10 cellular contexts compared by ENCODE assay signal in the genomic region with DNA sequence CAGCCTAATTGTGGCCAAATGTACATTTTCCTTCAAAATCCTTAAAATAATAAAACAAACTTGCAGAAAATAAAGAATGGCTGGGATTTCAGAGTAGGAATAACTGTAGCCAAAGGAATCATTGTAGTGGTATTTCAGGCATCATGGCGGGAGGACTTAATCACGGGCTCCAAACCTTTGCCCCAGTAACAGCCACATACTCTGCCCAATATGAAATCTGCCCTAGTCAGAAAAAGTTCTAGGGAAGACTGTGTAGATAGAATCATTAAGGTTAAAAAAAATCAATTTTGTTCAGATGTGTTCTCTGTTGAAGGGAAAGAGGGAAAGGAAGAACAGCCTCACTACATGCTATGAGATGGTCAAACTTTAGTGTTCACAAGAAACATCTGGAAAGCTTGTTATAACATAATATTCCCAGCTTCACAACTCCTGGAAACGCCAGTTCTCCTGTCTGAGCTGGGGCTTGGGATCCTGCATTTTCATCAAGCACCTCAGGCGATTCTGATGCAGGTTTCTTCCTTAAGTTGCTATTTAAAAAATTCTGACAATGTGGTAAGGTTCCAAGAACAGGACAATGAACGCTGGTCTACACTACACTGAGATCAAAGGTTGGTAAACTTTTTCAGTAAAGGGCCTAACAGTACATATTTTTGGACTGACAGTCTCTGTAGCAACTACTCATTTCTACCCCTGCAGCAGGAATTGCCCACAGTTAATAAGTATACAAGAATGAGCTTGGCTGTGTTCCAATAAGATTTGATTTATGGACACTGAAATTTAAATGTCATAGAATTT.
DNase-seq lines count a peak whose midpoint lies in the region; ATAC-seq, FAIRE-seq and TF ChIP-seq lines count a peak whose summit lies in the region.
"Had no signal": no experiment of that assay in that cellular context is flagged by ENCODE, and none has a peak within 500 bp of the region (broad histone marks: within the 10 kb centered on the region; RNA-seq: fewer than 3 reads in every experiment).

No MANE protein-coding gene starts in this region.

- peak overlapping the region; percentile 59 for H3K27ac ChIP-seq in VCaP
- H3K27ac ChIP-seq in keratinocyte (ENCODE audit: control insufficient read depth, insufficient read depth, low read length) = peak overlapping the region; percentile 19
- H3K27ac ChIP-seq: HL-60 had no signal

- peaks cover 21% of the 10 kb centered on the region for H3K4me1 Mint-ChIP-seq in activated T-cell treated with anti-CD3 and anti-CD28 coated beads, Interleukin-2, amount 50 U/mL, for 72 hours (ENCODE audit: low read depth)

- H3K4me1 ChIP-seq in keratinocyte (ENCODE audit: control insufficient read depth, extremely low read depth, insufficient read depth, low read length) = peaks cover 50% of the 10 kb centered on the region

- no peak overlapping the region for H3K4me3 ChIP-seq in keratinocyte (ENCODE audit: control insufficient read depth in 2 of 3, extremely low read depth in 1 of 3, insufficient read depth in 2 of 3, low read depth in 1 of 3, low read length in 3 of 3)

- peaks cover 0 to 6% of the 10 kb centered on the region in 2 donors for H3K36me3 Mint-ChIP-seq in activated T-cell treated with anti-CD3 and anti-CD28 coated beads, Interleukin-2, amount 50 U/mL, for 72 hours (ENCODE audit: insufficient read depth in 2 of 2)

- no peak for DNase-seq in activated T-cell treated with anti-CD3 and anti-CD28 coated beads, Interleukin-2, amount 50 U/mL, for 72 hours
- DNase-seq in activated T-cell treated with anti-CD3 and anti-CD28 coated beads, Interleukin-2, amount 50 U/mL, for 48 hours = no peak
- DNase-seq in keratinocyte (ENCODE audit: low read depth, low spot score) = no peak
- peak; percentile 47 for DNase-seq in urothelium cell line (ENCODE audit: low spot score)
- DNase-seq in activated gamma-delta T cell (lab: John Stamatoyannopoulos, UW) = no peak
- no peak for DNase-seq in GM19240 (ENCODE audit: insufficient read length, low spot score)
- no peak for DNase-seq in activated effector memory CD4-positive, alpha-beta T cell treated with anti-CD3 and anti-CD28 coated beads, Interleukin-2, amount 50 U/mL, for 16 hours
- DNase-seq: posterior cingulate gyrus had no signal

- H3K27ac Mint-ChIP-seq in activated T-cell treated with anti-CD3 and anti-CD28 coated beads, Interleukin-2, amount 50 U/mL, for 72 hours = peak overlapping the region; percentile 54

- H3K27me3 ChIP-seq in keratinocyte (ENCODE audit: control insufficient read depth, extremely low read depth, insufficient read depth, low read length) = no peaks in the 10 kb centered on the region

- H3K9me3 Mint-ChIP-seq in activated T-cell treated with anti-CD3 and anti-CD28 coated beads, Interleukin-2, amount 50 U/mL, for 72 hours = no peaks in the 10 kb centered on the region

- H2AFZ ChIP-seq in keratinocyte (ENCODE audit: control insufficient read depth, low read length) = no peak overlapping the region

- no peaks in the 10 kb centered on the region for H3K27me3 Mint-ChIP-seq in activated T-cell treated with anti-CD3 and anti-CD28 coated beads, Interleukin-2, amount 50 U/mL, for 72 hours (ENCODE audit: low read depth)

- dilution Hi-C loops in keratinocyte (cut with MboI; ENCODE audit: extremely low pct_ligation_motif_present, low sequenced_read_pairs) = no loop called here

- H3K4me3 Mint-ChIP-seq in activated T-cell treated with anti-CD3 and anti-CD28 coated beads, Interleukin-2, amount 50 U/mL, for 72 hours = no peak overlapping the region

- H3K9me1 ChIP-seq in keratinocyte (ENCODE audit: control insufficient read depth, extremely low read depth, insufficient read depth, low read length) = no peaks in the 10 kb centered on the region

- FAIRE-seq in keratinocyte (lab: Jason Lieb, UNC) (peak; percentile 84), urothelium cell line (lab: Jason Lieb, UNC) (no peak)

- H3K4me2 ChIP-seq in keratinocyte (ENCODE audit: control insufficient read depth, extremely low read depth, insufficient read depth, low read depth, low read length) = peak overlapping the region; percentile 9

- no peaks in the 10 kb centered on the region for H3K9me3 ChIP-seq in keratinocyte (ENCODE audit: control insufficient read depth, low read depth, low read length)

- TF ChIP-seq CTCF in VCaP (conservative IDR thresholded peaks at IDR 0.05) (no peak), keratinocyte (optimal IDR thresholded peaks at IDR 0.05 in 1 of 3, IDR thresholded peaks at IDR 0.05 in 1 of 3, conservative IDR thresholded peaks at IDR 0.05 in 1 of 3; ENCODE audit: extremely low read depth in 1 of 3, insufficient read depth in 2 of 3, low read length in 3 of 3) (no peak)

- no peaks in the 10 kb centered on the region for H4K20me1 ChIP-seq in keratinocyte (ENCODE audit: control insufficient read depth, extremely low read depth, insufficient read depth, low read length)

- no peaks in the 10 kb centered on the region for H3K79me2 ChIP-seq in keratinocyte (ENCODE audit: control insufficient read depth, insufficient read depth, low read length)

- H3K36me3 ChIP-seq in keratinocyte (ENCODE audit: control insufficient read depth in 2 of 2, extremely low read depth in 1 of 2, insufficient read depth in 2 of 2, low read length in 2 of 2) = no peaks in the 10 kb centered on the region

- ATAC-seq in activated T-cell treated with anti-CD3 and anti-CD28 coated beads, Interleukin-2, amount 50 U/mL, for 72 hours (replicated peaks in 1 of 2) = no peak

- H3K9ac ChIP-seq in keratinocyte (ENCODE audit: control insufficient read depth, extremely low read depth, insufficient read depth, low read length) = no peak overlapping the region
